In genomic region chr6:91341473-91341872, GRCh38 we compare ENCODE assay signal across 1 cellular context.
TF ChIP-seq lines count a peak whose summit lies in the region.

No MANE protein-coding gene starts in this region.

TF ChIP-seq in GM23338, 12 proteins besides CTCF, POLR2A, EP300 and RAD21 (continued from another document):
- TF ChIP-seq, protein P1, sequence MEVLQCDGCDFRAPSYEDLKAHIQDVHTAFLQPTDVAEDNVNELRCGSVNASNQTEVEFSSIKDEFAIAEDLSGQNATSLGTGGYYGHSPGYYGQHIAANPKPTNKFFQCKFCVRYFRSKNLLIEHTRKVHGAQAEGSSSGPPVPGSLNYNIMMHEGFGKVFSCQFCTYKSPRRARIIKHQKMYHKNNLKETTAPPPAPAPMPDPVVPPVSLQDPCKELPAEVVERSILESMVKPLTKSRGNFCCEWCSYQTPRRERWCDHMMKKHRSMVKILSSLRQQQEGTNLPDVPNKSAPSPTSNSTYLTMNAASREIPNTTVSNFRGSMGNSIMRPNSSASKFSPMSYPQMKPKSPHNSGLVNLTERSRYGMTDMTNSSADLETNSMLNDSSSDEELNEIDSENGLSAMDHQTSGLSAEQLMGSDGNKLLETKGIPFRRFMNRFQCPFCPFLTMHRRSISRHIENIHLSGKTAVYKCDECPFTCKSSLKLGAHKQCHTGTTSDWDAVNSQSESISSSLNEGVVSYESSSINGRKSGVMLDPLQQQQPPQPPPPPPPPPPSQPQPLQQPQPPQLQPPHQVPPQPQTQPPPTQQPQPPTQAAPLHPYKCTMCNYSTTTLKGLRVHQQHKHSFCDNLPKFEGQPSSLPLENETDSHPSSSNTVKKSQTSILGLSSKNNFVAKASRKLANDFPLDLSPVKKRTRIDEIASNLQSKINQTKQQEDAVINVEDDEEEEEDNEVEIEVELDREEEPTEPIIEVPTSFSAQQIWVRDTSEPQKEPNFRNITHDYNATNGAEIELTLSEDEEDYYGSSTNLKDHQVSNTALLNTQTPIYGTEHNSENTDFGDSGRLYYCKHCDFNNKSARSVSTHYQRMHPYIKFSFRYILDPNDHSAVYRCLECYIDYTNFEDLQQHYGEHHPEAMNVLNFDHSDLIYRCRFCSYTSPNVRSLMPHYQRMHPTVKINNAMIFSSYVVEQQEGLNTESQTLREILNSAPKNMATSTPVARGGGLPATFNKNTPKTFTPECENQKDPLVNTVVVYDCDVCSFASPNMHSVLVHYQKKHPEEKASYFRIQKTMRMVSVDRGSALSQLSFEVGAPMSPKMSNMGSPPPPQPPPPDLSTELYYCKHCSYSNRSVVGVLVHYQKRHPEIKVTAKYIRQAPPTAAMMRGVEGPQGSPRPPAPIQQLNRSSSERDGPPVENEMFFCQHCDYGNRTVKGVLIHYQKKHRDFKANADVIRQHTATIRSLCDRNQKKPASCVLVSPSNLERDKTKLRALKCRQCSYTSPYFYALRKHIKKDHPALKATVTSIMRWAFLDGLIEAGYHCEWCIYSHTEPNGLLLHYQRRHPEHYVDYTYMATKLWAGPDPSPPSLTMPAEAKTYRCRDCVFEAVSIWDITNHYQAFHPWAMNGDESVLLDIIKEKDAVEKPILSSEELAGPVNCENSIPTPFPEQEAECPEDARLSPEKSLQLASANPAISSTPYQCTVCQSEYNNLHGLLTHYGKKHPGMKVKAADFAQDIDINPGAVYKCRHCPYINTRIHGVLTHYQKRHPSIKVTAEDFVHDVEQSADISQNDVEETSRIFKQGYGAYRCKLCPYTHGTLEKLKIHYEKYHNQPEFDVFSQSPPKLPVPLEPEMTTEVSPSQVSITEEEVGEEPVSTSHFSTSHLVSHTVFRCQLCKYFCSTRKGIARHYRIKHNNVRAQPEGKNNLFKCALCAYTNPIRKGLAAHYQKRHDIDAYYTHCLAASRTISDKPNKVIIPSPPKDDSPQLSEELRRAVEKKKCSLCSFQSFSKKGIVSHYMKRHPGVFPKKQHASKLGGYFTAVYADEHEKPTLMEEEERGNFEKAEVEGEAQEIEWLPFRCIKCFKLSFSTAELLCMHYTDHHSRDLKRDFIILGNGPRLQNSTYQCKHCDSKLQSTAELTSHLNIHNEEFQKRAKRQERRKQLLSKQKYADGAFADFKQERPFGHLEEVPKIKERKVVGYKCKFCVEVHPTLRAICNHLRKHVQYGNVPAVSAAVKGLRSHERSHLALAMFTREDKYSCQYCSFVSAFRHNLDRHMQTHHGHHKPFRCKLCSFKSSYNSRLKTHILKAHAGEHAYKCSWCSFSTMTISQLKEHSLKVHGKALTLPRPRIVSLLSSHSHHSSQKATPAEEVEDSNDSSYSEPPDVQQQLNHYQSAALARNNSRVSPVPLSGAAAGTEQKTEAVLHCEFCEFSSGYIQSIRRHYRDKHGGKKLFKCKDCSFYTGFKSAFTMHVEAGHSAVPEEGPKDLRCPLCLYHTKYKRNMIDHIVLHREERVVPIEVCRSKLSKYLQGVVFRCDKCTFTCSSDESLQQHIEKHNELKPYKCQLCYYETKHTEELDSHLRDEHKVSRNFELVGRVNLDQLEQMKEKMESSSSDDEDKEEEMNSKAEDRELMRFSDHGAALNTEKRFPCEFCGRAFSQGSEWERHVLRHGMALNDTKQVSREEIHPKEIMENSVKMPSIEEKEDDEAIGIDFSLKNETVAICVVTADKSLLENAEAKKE (CRISPR knock-in tag; IDR thresholded peaks at IDR 0.05), result no peak
